Comparison of ENCODE assay signal across 1 cellular context in genomic region chr17:40816569-40816968, GRCh38.
TF ChIP-seq lines count a peak whose summit lies in the region.

No MANE protein-coding gene starts in this region.

TF ChIP-seq in K562, 482 proteins besides CTCF, POLR2A, EP300 and RAD21 (continued from another document):
- TF ChIP-seq NR2C2 (CRISPR knock-in tag; IDR thresholded peaks at IDR 0.05) (no peak), NR2C2 (tag; IDR thresholded peaks at IDR 0.05) (no peak), SREBF2 (CRISPR knock-in tag; IDR thresholded peaks at IDR 0.05) (no peak), ZFP30 (CRISPR knock-in tag; IDR thresholded peaks at IDR 0.05; ENCODE audit: borderline replicate concordance) (no peak), ZNF232 (CRISPR knock-in tag; IDR thresholded peaks at IDR 0.05) (no peak), GABPB1 (CRISPR knock-in tag; IDR thresholded peaks at IDR 0.05) (no peak), EWSR1 (IDR thresholded peaks at IDR 0.05; ENCODE audit: borderline replicate concordance, low read depth, partially characterized antibody) (no peak), SRSF7 (optimal IDR thresholded peaks at IDR 0.05; ENCODE audit: low read depth, low read length) (no peak), TEAD2 (tag; IDR thresholded peaks at IDR 0.05) (no peak), HDGF (IDR thresholded peaks at IDR 0.05) (no peak), ZNF766 (CRISPR knock-in tag; conservative IDR thresholded peaks at IDR 0.05) (no peak), HMG20B (CRISPR knock-in tag; IDR thresholded peaks at IDR 0.05) (no peak)
- TF ChIP-seq, protein P1, sequence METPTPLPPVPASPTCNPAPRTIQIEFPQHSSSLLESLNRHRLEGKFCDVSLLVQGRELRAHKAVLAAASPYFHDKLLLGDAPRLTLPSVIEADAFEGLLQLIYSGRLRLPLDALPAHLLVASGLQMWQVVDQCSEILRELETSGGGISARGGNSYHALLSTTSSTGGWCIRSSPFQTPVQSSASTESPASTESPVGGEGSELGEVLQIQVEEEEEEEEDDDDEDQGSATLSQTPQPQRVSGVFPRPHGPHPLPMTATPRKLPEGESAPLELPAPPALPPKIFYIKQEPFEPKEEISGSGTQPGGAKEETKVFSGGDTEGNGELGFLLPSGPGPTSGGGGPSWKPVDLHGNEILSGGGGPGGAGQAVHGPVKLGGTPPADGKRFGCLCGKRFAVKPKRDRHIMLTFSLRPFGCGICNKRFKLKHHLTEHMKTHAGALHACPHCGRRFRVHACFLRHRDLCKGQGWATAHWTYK (CRISPR knock-in tag; IDR thresholded peaks at IDR 0.05) = no peak
- TF ChIP-seq, protein P2, sequence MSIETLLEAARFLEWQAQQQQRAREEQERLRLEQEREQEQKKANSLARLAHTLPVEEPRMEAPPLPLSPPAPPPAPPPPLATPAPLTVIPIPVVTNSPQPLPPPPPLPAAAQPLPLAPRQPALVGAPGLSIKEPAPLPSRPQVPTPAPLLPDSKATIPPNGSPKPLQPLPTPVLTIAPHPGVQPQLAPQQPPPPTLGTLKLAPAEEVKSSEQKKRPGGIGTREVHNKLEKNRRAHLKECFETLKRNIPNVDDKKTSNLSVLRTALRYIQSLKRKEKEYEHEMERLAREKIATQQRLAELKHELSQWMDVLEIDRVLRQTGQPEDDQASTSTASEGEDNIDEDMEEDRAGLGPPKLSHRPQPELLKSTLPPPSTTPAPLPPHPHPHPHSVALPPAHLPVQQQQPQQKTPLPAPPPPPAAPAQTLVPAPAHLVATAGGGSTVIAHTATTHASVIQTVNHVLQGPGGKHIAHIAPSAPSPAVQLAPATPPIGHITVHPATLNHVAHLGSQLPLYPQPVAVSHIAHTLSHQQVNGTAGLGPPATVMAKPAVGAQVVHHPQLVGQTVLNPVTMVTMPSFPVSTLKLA (conservative IDR thresholded peaks at IDR 0.05) = 0 out of 4 replicates have a peak, but pooled peaks of 1 of the 2 experiments have one; percentile 16
- TF ChIP-seq, protein P3, sequence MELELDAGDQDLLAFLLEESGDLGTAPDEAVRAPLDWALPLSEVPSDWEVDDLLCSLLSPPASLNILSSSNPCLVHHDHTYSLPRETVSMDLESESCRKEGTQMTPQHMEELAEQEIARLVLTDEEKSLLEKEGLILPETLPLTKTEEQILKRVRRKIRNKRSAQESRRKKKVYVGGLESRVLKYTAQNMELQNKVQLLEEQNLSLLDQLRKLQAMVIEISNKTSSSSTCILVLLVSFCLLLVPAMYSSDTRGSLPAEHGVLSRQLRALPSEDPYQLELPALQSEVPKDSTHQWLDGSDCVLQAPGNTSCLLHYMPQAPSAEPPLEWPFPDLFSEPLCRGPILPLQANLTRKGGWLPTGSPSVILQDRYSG (tag; conservative IDR thresholded peaks at IDR 0.05; ENCODE audit: low read depth) = no peak
